In genomic region chr3:14396293-14396692, GRCh38 we compare ENCODE assay signal across 17 cellular contexts.
"Had no signal": no experiment of that assay in that cellular context is flagged by ENCODE, and none has a peak within 500 bp of the region (broad histone marks: within the 10 kb centered on the region; RNA-seq: fewer than 3 reads in every experiment).

No MANE protein-coding gene starts in this region.

- H3K9me3 ChIP-seq: body of pancreas, gastroesophageal sphincter, sigmoid colon, vagina had no signal

- DNase-seq: activated CD4-positive, alpha-beta T cell treated with anti-CD3 and anti-CD28 coated beads, Interleukin-2, amount 50 U/mL, for 4 hours; activated CD4-positive, CD25-positive, alpha-beta regulatory T cell; activated CD8-positive, alpha-beta memory T cell treated with anti-CD3 and anti-CD28 coated beads, Interleukin-2, amount 50 U/mL, for 4 hours; activated naive CD4-positive, alpha-beta T cell treated with Interleukin-2 at 50 U/mL for 16 hours; body of pancreas; effector memory CD8-positive, alpha-beta T cell; kidney; midbrain; naive B cell; sigmoid colon; stimulated activated CD4-positive, alpha-beta T cell treated with anti-CD3 and anti-CD28 coated beads, Interleukin-2, amount 100 ng/mL, for 24 hours; T-helper 17 cell had no signal

- H3K9me3 Mint-ChIP-seq: activated T-helper 1 cell treated with anti-CD3 and anti-CD28 coated beads, Interleukin-12 subunit alpha, Interleukin-12 subunit beta, Interleukin-2, Interleukin-4 antibody, amounts not matched to agents 30 ng/mL and 10 ng/mL and 1 ng/mL, durations not matched to agents 14 hours and 24 hours and 36 hours; effector memory CD8-positive, alpha-beta T cell; naive B cell had no signal

- H3K27ac ChIP-seq: body of pancreas, gastroesophageal sphincter, sigmoid colon, vagina had no signal

- H3K4me3 Mint-ChIP-seq: activated T-helper 1 cell treated with anti-CD3 and anti-CD28 coated beads, Interleukin-12 subunit alpha, Interleukin-12 subunit beta, Interleukin-2, Interleukin-4 antibody, amounts not matched to agents 30 ng/mL and 10 ng/mL and 1 ng/mL, durations not matched to agents 14 hours and 24 hours and 36 hours; effector memory CD8-positive, alpha-beta T cell; T-helper 17 cell had no signal

- ATAC-seq: body of pancreas; effector memory CD8-positive, alpha-beta T cell; gastroesophageal sphincter; SK-N-SH treated with all-trans-retinoic acid at 6 μM for 48 hours; T-helper 17 cell had no signal

- H3K36me3 Mint-ChIP-seq: naive B cell had no signal

- H3K27me3 ChIP-seq: body of pancreas, gastroesophageal sphincter, sigmoid colon, vagina had no signal

- H3K27ac Mint-ChIP-seq: activated T-helper 1 cell treated with anti-CD3 and anti-CD28 coated beads, Interleukin-12 subunit alpha, Interleukin-12 subunit beta, Interleukin-2, Interleukin-4 antibody, amounts not matched to agents 30 ng/mL and 10 ng/mL and 1 ng/mL, durations not matched to agents 14 hours and 24 hours and 36 hours; T-helper 17 cell had no signal

- H3K27me3 Mint-ChIP-seq: T-helper 17 cell had no signal

- H3K4me3 ChIP-seq: body of pancreas, gastroesophageal sphincter, sigmoid colon, vagina had no signal

- FAIRE-seq: kidney, TTC549 had no signal

- H3K36me3 ChIP-seq: gastroesophageal sphincter, sigmoid colon, vagina had no signal
